Comparison of ENCODE assay signal across 8 cellular contexts in genomic region chr17:42563543-42563942, GRCh38. TPM values are rescaled to one million over a fixed set of nuclear protein-coding genes. Genes with fewer than 3 reads are reported as not detected.
DNase-seq lines count a peak whose midpoint lies in the region; ATAC-seq, FAIRE-seq and TF ChIP-seq lines count a peak whose summit lies in the region.

No MANE protein-coding gene starts in this region.

- DNase-seq in activated CD4-positive, alpha-beta T cell treated with anti-CD3 and anti-CD28 coated beads for 36 hours = no peak
- no peak for DNase-seq in activated CD4-positive, alpha-beta T cell treated with anti-CD3 and anti-CD28 coated beads for 4 hours
- DNase-seq in RWPE1 (ENCODE audit: low spot score) (no peak), fibroblast of the aortic adventitia (ENCODE audit: low read depth) (no peak), NCI-H2081 treated with DMSO at 0.1 percent for 48 hours (lab: John Stamatoyannopoulos, UW) (no peak), urothelium cell line (ENCODE audit: low spot score) (no peak), brain microvascular endothelial cell (no peak)
- no peak for DNase-seq in stimulated activated naive B cell treated with anti-CD40 and anti-IgM and Interleukin-4, amounts not matched to agents 10 μg/mL and 1 μg/mL and 100 μg/mL, for 72 hours

- TF ChIP-seq CTCF in RWPE1 (conservative IDR thresholded peaks at IDR 0.05; ENCODE audit: low read depth) (no peak), fibroblast of the aortic adventitia (IDR thresholded peaks at IDR 0.05; ENCODE audit: insufficient read depth, low read length) (no peak), brain microvascular endothelial cell (IDR thresholded peaks at IDR 0.05; ENCODE audit: low read depth, low read length, missing control alignments) (no peak)

- CTCF ChIA-PET in activated CD4-positive, alpha-beta T cell treated with anti-CD3 and anti-CD28 coated beads for 36 hours (lab: Charles Lee) = interaction anchor here (0.7 to 2.3 kb wide), 5 partner anchors 14 to 1285 kb away, joined by 3 to 8 read pairs (median 3); partner anchors contain the start of genes BECN1, PSMC3IP and TUBG1
- CTCF ChIA-PET in RWPE1 (lab: Yijun Ruan, JAX) = no interaction called here

- H3K27me3 ChIP-seq in brain microvascular endothelial cell (replicated peaks) = no peaks in the 10 kb centered on the region

- H3K27me3 Mint-ChIP-seq in activated CD4-positive, alpha-beta T cell treated with anti-CD3 and anti-CD28 coated beads for 36 hours = no peaks in the 10 kb centered on the region
- no peaks in the 10 kb centered on the region for H3K27me3 Mint-ChIP-seq in stimulated activated naive B cell treated with anti-CD40 and anti-IgM and Interleukin-4, amounts not matched to agents 10 μg/mL and 1 μg/mL and 100 μg/mL, for 72 hours

- H3K36me3 Mint-ChIP-seq in activated CD4-positive, alpha-beta T cell treated with anti-CD3 and anti-CD28 coated beads for 36 hours (ENCODE audit: low read depth) = peaks cover 24% of the 10 kb centered on the region
- peaks cover 33 to 41% of the 10 kb centered on the region in 2 donors for H3K36me3 Mint-ChIP-seq in stimulated activated naive B cell treated with anti-CD40 and anti-IgM and Interleukin-4, amounts not matched to agents 10 μg/mL and 1 μg/mL and 100 μg/mL, for 72 hours

- H3K4me3 Mint-ChIP-seq in activated CD4-positive, alpha-beta T cell treated with anti-CD3 and anti-CD28 coated beads for 36 hours = peak overlapping the region; percentile 94
- H3K4me3 Mint-ChIP-seq in stimulated activated naive B cell treated with anti-CD40 and anti-IgM and Interleukin-4, amounts not matched to agents 10 μg/mL and 1 μg/mL and 100 μg/mL, for 72 hours = peak overlapping the region; percentile 92 to 99

- POLR2A ChIA-PET in activated CD4-positive, alpha-beta T cell treated with anti-CD3 and anti-CD28 coated beads for 36 hours (lab: Charles Lee) = interaction anchor here (0.6 kb wide), 2 partner anchors 167 to 491 kb away, joined by 4 to 15 read pairs; no protein-coding TSS in a partner anchor
- POLR2A ChIA-PET in RWPE1 (lab: Yijun Ruan, JAX; ENCODE audit: low non-redundant PET) = interaction anchor here (0.7 kb wide), 1 partner anchor 114 kb away, joined by 4 read pairs; no protein-coding TSS in a partner anchor

- ATAC-seq in activated CD4-positive, alpha-beta T cell treated with anti-CD3 and anti-CD28 coated beads for 36 hours = no peak
- ATAC-seq in stimulated activated naive B cell treated with anti-CD40 and anti-IgM and Interleukin-4, amounts not matched to agents 10 μg/mL and 1 μg/mL and 100 μg/mL, for 72 hours (replicated peaks) = no peak

- no peaks in the 10 kb centered on the region for H3K9me3 Mint-ChIP-seq in activated CD4-positive, alpha-beta T cell treated with anti-CD3 and anti-CD28 coated beads for 36 hours (ENCODE audit: low read depth)
- H3K9me3 Mint-ChIP-seq in stimulated activated naive B cell treated with anti-CD40 and anti-IgM and Interleukin-4, amounts not matched to agents 10 μg/mL and 1 μg/mL and 100 μg/mL, for 72 hours = peaks cover 0 to 1% of the 10 kb centered on the region in 2 donors

- H3K4me3 ChIP-seq in fibroblast of the aortic adventitia (ENCODE audit: low read depth, low read length) = peak overlapping the region; percentile 97
- no peak overlapping the region for H3K4me3 ChIP-seq in brain microvascular endothelial cell (ENCODE audit: low read depth, low read length)

- intact Hi-C loops in activated CD4-positive, alpha-beta T cell treated with anti-CD3 and anti-CD28 coated beads for 36 hours (cut with DNase I, micrococcal nuclease) = loop anchor here (2.0 to 10.0 kb wide), 2 partner anchors 13 to 611 kb away; partner anchors contain the start of genes NBR1 (in 1 of the 2) and PSMC3IP (in 1 of the 2)

- peak overlapping the region; percentile 99 for H3K27ac Mint-ChIP-seq in activated CD4-positive, alpha-beta T cell treated with anti-CD3 and anti-CD28 coated beads for 36 hours
- peak overlapping the region; percentile 95 for H3K27ac Mint-ChIP-seq in stimulated activated naive B cell treated with anti-CD40 and anti-IgM and Interleukin-4, amounts not matched to agents 10 μg/mL and 1 μg/mL and 100 μg/mL, for 72 hours

- H3K27ac ChIP-seq in RWPE1 = peak overlapping the region; percentile 89
- H3K27ac ChIP-seq in brain microvascular endothelial cell = no peak overlapping the region

- H3K4me1 Mint-ChIP-seq in activated CD4-positive, alpha-beta T cell treated with anti-CD3 and anti-CD28 coated beads for 36 hours = peaks cover 37% of the 10 kb centered on the region
- H3K4me1 Mint-ChIP-seq in stimulated activated naive B cell treated with anti-CD40 and anti-IgM and Interleukin-4, amounts not matched to agents 10 μg/mL and 1 μg/mL and 100 μg/mL, for 72 hours = peaks cover 32 to 59% of the 10 kb centered on the region in 2 donors

- no peak for FAIRE-seq in urothelium cell line (lab: Jason Lieb, UNC)

- H3K36me3 ChIP-seq in brain microvascular endothelial cell (replicated peaks) = peaks cover 24% of the 10 kb centered on the region

- in situ Hi-C loops in brain microvascular endothelial cell (cut with HindIII; ENCODE audit: low pct_ligation_motif_present, low sequenced_read_pairs) = no loop called here

RNA-seq across cellular contexts. Expression of gene COASY, which starts 1.6 kb away (rescaled TPM):
- 100 to 1,000 TPM in 1 of 2 experiments, 10 to 100 TPM in 1; 83.3 to 105 TPM for total RNA-seq in activated CD4-positive, alpha-beta T cell treated with anti-CD3 and anti-CD28 coated beads for 36 hours
- total RNA-seq in fibroblast of the aortic adventitia (ENCODE audit: low replicate concordance) = 11.0 and 19.1 TPM in 2 replicates

RNA-seq across cellular contexts. Expression of gene MLX, which starts 3.4 kb away (rescaled TPM):
- total RNA-seq in activated CD4-positive, alpha-beta T cell treated with anti-CD3 and anti-CD28 coated beads for 36 hours = 10 to 100 TPM; 38.7 to 40.7 TPM
- total RNA-seq in fibroblast of the aortic adventitia (ENCODE audit: low replicate concordance) = 10.5 and 41.8 TPM in 2 replicates

RNA-seq across cellular contexts. Expression of gene HSD17B1, which starts 10.8 kb away (rescaled TPM):
- total RNA-seq in activated CD4-positive, alpha-beta T cell treated with anti-CD3 and anti-CD28 coated beads for 36 hours = under 1 TPM; 0.35 to 0.41 TPM
- total RNA-seq in fibroblast of the aortic adventitia (ENCODE audit: low replicate concordance) = 0.99 and 4.7 TPM in 2 replicates

RNA-seq across cellular contexts. Expression of gene PSMC3IP, which starts 14.0 kb away (rescaled TPM):
- 10 to 100 TPM; 27.0 to 28.9 TPM for total RNA-seq in activated CD4-positive, alpha-beta T cell treated with anti-CD3 and anti-CD28 coated beads for 36 hours
- 0.49 and 18.3 TPM in 2 replicates for total RNA-seq in fibroblast of the aortic adventitia (ENCODE audit: low replicate concordance)

RNA-seq across cellular contexts. Expression of gene NAGLU, which starts 27.5 kb away (rescaled TPM):
- 10 to 100 TPM in 1 of 2 experiments, 1 to 10 TPM in 1; 9.7 to 12.5 TPM for total RNA-seq in activated CD4-positive, alpha-beta T cell treated with anti-CD3 and anti-CD28 coated beads for 36 hours
- 28.9 and 41.8 TPM in 2 replicates for total RNA-seq in fibroblast of the aortic adventitia (ENCODE audit: low replicate concordance)
